Comparison of ENCODE assay signal across 10 cellular contexts in genomic region chr14:24311837-24312615, GRCh38. TPM values are rescaled to one million over a fixed set of nuclear protein-coding genes. Genes with fewer than 3 reads are reported as not detected.
DNase-seq lines count a peak whose midpoint lies in the region; ATAC-seq, FAIRE-seq and TF ChIP-seq lines count a peak whose summit lies in the region.
"Had no signal": no experiment of that assay in that cellular context is flagged by ENCODE, and none has a peak within 500 bp of the region (broad histone marks: within the 10 kb centered on the region; RNA-seq: fewer than 3 reads in every experiment).

No MANE protein-coding gene starts in this region.

- H3K36me3 ChIP-seq in mammary epithelial cell (ENCODE audit: insufficient read depth, low read length) (no peaks in the 10 kb centered on the region), HepG2 (replicated peaks in 1 of 2; ENCODE audit: control insufficient read depth in 1 of 2, insufficient read depth in 2 of 2, low read length in 2 of 2) (0 out of 5 replicates have a peak, but pooled peaks cover under 1 to 1% of the 10 kb centered on the region in 2 experiments), upper lobe of left lung (peaks cover 0 to 11% (median 7%) of the 10 kb centered on the region in 4 donors)

- ATAC-seq in HepG2 (no peak), upper lobe of left lung (ENCODE audit: low FRiP score in 2 of 2) (peak; percentile 3 to 5), GM18502 (IDR thresholded peaks at IDR 0.05; ENCODE audit: poor library complexity, unreplicated experiment) (no peak), HG02798 (IDR thresholded peaks at IDR 0.05; ENCODE audit: poor library complexity, unreplicated experiment) (no peak)

- WGBS in mammary epithelial cell (ENCODE audit: low coverage, missing lambda C conversion rate) = 100% methylated on average over 1 of the region's 1 CpG
- 95% methylated on average over 1 of the region's 1 CpG for WGBS in HepG2 (ENCODE audit: low lambda C conversion rate)
- 89 to 100% methylated on average over 1 of the region's 1 CpG for WGBS in upper lobe of left lung, 2 donors

- H3K27ac ChIP-seq in mammary epithelial cell (ENCODE audit: insufficient read depth, low read depth, low read length) = no peak overlapping the region
- no peak overlapping the region for H3K27ac ChIP-seq in HepG2 (ENCODE audit: extremely low read length, insufficient read depth, low read length)
- peak overlapping the region; percentile 79 to 93 (median 91) for H3K27ac ChIP-seq in upper lobe of left lung

- TF ChIP-seq EP300 in HepG2 (IDR thresholded peaks at IDR 0.05; ENCODE audit: low read depth in 2 of 2, low read length in 2 of 2) (no peak), HepG2 (CRISPR knock-in tag; IDR thresholded peaks at IDR 0.05; ENCODE audit: borderline replicate concordance) (no peak), upper lobe of left lung (IDR thresholded peaks at IDR 0.05) (no peak)

- H3K4me2 ChIP-seq in mammary epithelial cell (ENCODE audit: insufficient read depth, low read depth, low read length) (no peak overlapping the region), HepG2 (ENCODE audit: low read depth, low read length) (no peak overlapping the region)

- in situ Hi-C loops in mammary epithelial cell (cut with MboI; ENCODE audit: low sequenced_read_pairs in 2 of 2) = no loop called here
- in situ Hi-C loops in HepG2 (cut with HindIII; ENCODE audit: extremely low pct_ligation_motif_present, low pct_unique_long_range_greater_than_20kb) = no loop called here

- CTCF ChIA-PET in MCF 10A (lab: Yijun Ruan, JAX) (interaction anchor here (0.6 to 10.0 kb wide), 9 partner anchors 11 to 122 kb away, joined by 3 to 145 read pairs (median 12); partner anchors contain the start of genes CBLN3, DHRS1, KHNYN and NOP9), mammary epithelial cell (lab: Charles Lee; ENCODE audit: low non-redundant PET) (no interaction called here), HepG2 (lab: Yijun Ruan, JAX; ENCODE audit: low intra/inter-chr PET ratio, low total read pairs) (no interaction called here)

- H3K27me3 ChIP-seq in mammary epithelial cell (ENCODE audit: insufficient read depth, low read length) (no peaks in the 10 kb centered on the region), HepG2 (ENCODE audit: control insufficient read depth in 1 of 2, insufficient read depth in 2 of 2, low read length in 2 of 2) (peaks cover 0 to 4% of the 10 kb centered on the region in 2 experiments; a peak in 2 of 5 replicates), upper lobe of left lung (no peaks in the 10 kb centered on the region)

- H3K9me3 ChIP-seq in mammary epithelial cell (replicated peaks; ENCODE audit: insufficient read depth, low read length) (no peaks in the 10 kb centered on the region), HepG2 (ENCODE audit: low read length) (no peaks in the 10 kb centered on the region), upper lobe of left lung (no peaks in the 10 kb centered on the region)

- H4K20me1 ChIP-seq in mammary epithelial cell (ENCODE audit: insufficient read depth, low read length) = no peaks in the 10 kb centered on the region
- no peaks in the 10 kb centered on the region for H4K20me1 ChIP-seq in HepG2 (ENCODE audit: insufficient read depth, low read length)

- H3K36me3 Mint-ChIP-seq in MCF 10A (ENCODE audit: insufficient read depth, unreplicated experiment) = peaks cover 19% of the 10 kb centered on the region
- H3K36me3 Mint-ChIP-seq in activated T-helper 2 cell treated with anti-CD3 and anti-CD28 coated beads, Interferon-gamma antibody, Interleukin-2, Interleukin-4, amounts not matched to agents 10 μg/mL and 5 μg/mL and 100 μg/mL, durations not matched to agents 14 hours and 24 hours and 36 hours (ENCODE audit: low read depth) = peaks cover 53% of the 10 kb centered on the region

- H3K4me3 ChIP-seq in mammary epithelial cell (replicated peaks in 1 of 3; ENCODE audit: insufficient read depth in 1 of 3, low read depth in 2 of 3, low read length in 3 of 3) = no peak overlapping the region
- no peak overlapping the region for H3K4me3 ChIP-seq in HepG2 (replicated peaks in 1 of 3; ENCODE audit: insufficient read depth in 1 of 3, low read depth in 2 of 3, low read length in 3 of 3)
- peak overlapping the region; percentile 29 to 58 (median 51) for H3K4me3 ChIP-seq in upper lobe of left lung

- H3K9me3 Mint-ChIP-seq in MCF 10A (ENCODE audit: unreplicated experiment) = no peaks in the 10 kb centered on the region
- H3K9me3 Mint-ChIP-seq in activated T-helper 2 cell treated with anti-CD3 and anti-CD28 coated beads, Interferon-gamma antibody, Interleukin-2, Interleukin-4, amounts not matched to agents 10 μg/mL and 5 μg/mL and 100 μg/mL, durations not matched to agents 14 hours and 24 hours and 36 hours = no peaks in the 10 kb centered on the region

- peaks cover 5% of the 10 kb centered on the region for H3K79me2 ChIP-seq in mammary epithelial cell (ENCODE audit: insufficient read depth, low read length)
- peaks cover 2% of the 10 kb centered on the region for H3K79me2 ChIP-seq in HepG2 (ENCODE audit: insufficient read depth, low read length)

- no peak overlapping the region for H3K9ac ChIP-seq in mammary epithelial cell (ENCODE audit: insufficient read depth, low read length)
- H3K9ac ChIP-seq in HepG2 (ENCODE audit: insufficient read depth, low read depth, low read length) = no peak overlapping the region

- H3K4me3 Mint-ChIP-seq in MCF 10A (ENCODE audit: unreplicated experiment) = peak overlapping the region; percentile 69
- peak overlapping the region; percentile 81 for H3K4me3 Mint-ChIP-seq in activated T-helper 2 cell treated with anti-CD3 and anti-CD28 coated beads, Interferon-gamma antibody, Interleukin-2, Interleukin-4, amounts not matched to agents 10 μg/mL and 5 μg/mL and 100 μg/mL, durations not matched to agents 14 hours and 24 hours and 36 hours (ENCODE audit: low read depth)

- dilution Hi-C loops in mammary epithelial cell (cut with HindIII; ENCODE audit: low sequenced_read_pairs) = no loop called here

- TF ChIP-seq POLR2A in HepG2 (IDR thresholded peaks at IDR 0.05; ENCODE audit: insufficient read depth in 1 of 2, low read depth in 2 of 2, low read length in 2 of 2) (no peak), upper lobe of left lung (IDR thresholded peaks at IDR 0.05) (no peak)

- no TSS peak for BruUV-seq in MCF 10A (replicated peaks; lab: Mats Ljungman, UMichigan)
- BruUV-seq in mammary epithelial cell (replicated peaks; lab: Mats Ljungman, UMichigan) = no TSS peak
- no TSS peak for BruUV-seq in HepG2 (replicated peaks; lab: Mats Ljungman, UMichigan)

- TF ChIP-seq RAD21 in HepG2 (CRISPR knock-in tag; IDR thresholded peaks at IDR 0.05) = no peak

- TF ChIP-seq CTCF in MCF 10A (IDR thresholded peaks at IDR 0.05; ENCODE audit: unreplicated experiment) (no peak), mammary epithelial cell (conservative IDR thresholded peaks at IDR 0.05 in 1 of 2, IDR thresholded peaks at IDR 0.05 in 1 of 2; ENCODE audit: extremely low read depth in 1 of 2, insufficient read depth in 1 of 2, low read depth in 1 of 2, low read length in 2 of 2) (peak in 1 of 2 donors; percentile 26), HepG2 (CRISPR knock-in tag; IDR thresholded peaks at IDR 0.05) (no peak), upper lobe of left lung (IDR thresholded peaks at IDR 0.05) (peak in 1 of 6 experiments; percentile 13)

- H3K27ac Mint-ChIP-seq in MCF 10A (ENCODE audit: low read depth, unreplicated experiment) = no peak overlapping the region
- H3K27ac Mint-ChIP-seq in activated T-helper 2 cell treated with anti-CD3 and anti-CD28 coated beads, Interferon-gamma antibody, Interleukin-2, Interleukin-4, amounts not matched to agents 10 μg/mL and 5 μg/mL and 100 μg/mL, durations not matched to agents 14 hours and 24 hours and 36 hours = peak overlapping the region; percentile 82

- POLR2A ChIA-PET in MCF 10A (lab: Yijun Ruan, JAX) = interaction anchor here (0.6 to 7.2 kb wide), 9 partner anchors 12 to 125 kb away, joined by 3 to 101 read pairs (median 3); partner anchors contain the start of genes CBLN3, DHRS1, KHNYN and NOP9
- POLR2A ChIA-PET in HepG2 (lab: Yijun Ruan, JAX) = interaction anchor here (1.5 to 24.7 kb wide), 3 partner anchors 13 to 71 kb away, joined by 3 to 850 read pairs (median 213); partner anchors contain the start of genes DHRS1, GMPR2, NEDD8 and NOP9

- H3K4me1 Mint-ChIP-seq in MCF 10A (ENCODE audit: insufficient read depth, unreplicated experiment) = peaks cover 37% of the 10 kb centered on the region
- peaks cover 57% of the 10 kb centered on the region for H3K4me1 Mint-ChIP-seq in activated T-helper 2 cell treated with anti-CD3 and anti-CD28 coated beads, Interferon-gamma antibody, Interleukin-2, Interleukin-4, amounts not matched to agents 10 μg/mL and 5 μg/mL and 100 μg/mL, durations not matched to agents 14 hours and 24 hours and 36 hours (ENCODE audit: low read depth)

- DNase-seq in MCF 10A (ENCODE audit: unreplicated experiment) (peak; percentile 78), mammary epithelial cell (no peak), HepG2 (ENCODE audit: low spot score) (no peak), upper lobe of left lung (no peak), AG08396 (ENCODE audit: low spot score) (no peak)
- no peak for DNase-seq in activated T-helper 2 cell treated with anti-CD3 and anti-CD28 coated beads, Interferon-gamma antibody, Interleukin-2, Interleukin-4, amounts not matched to agents 10 μg/mL and 5 μg/mL and 100 μg/mL, durations not matched to agents 14 hours and 24 hours and 36 hours (ENCODE audit: low spot score)
- DNase-seq: activated CD4-positive, alpha-beta T cell treated with anti-CD3 and anti-CD28 coated beads, Interleukin-2, amount 50 U/mL, for 4 hours; NCI-H2081 had no signal

- no peaks in the 10 kb centered on the region for H3K27me3 Mint-ChIP-seq in MCF 10A (ENCODE audit: insufficient read depth, unreplicated experiment)
- no peaks in the 10 kb centered on the region for H3K27me3 Mint-ChIP-seq in activated T-helper 2 cell treated with anti-CD3 and anti-CD28 coated beads, Interferon-gamma antibody, Interleukin-2, Interleukin-4, amounts not matched to agents 10 μg/mL and 5 μg/mL and 100 μg/mL, durations not matched to agents 14 hours and 24 hours and 36 hours (ENCODE audit: low read depth)

- H2AFZ ChIP-seq in mammary epithelial cell (ENCODE audit: low read depth, low read length) (no peak overlapping the region), HepG2 (ENCODE audit: low read length) (no peak overlapping the region)

- no peak for FAIRE-seq in HepG2 (lab: Jason Lieb, UNC)

- H3K4me1 ChIP-seq in mammary epithelial cell (ENCODE audit: insufficient read depth, low read length) (peaks cover 60% of the 10 kb centered on the region), HepG2 (ENCODE audit: insufficient read depth, low read length) (peaks cover 61% of the 10 kb centered on the region), upper lobe of left lung (peaks cover 79 to 94% (median 86%) of the 10 kb centered on the region in 4 donors)

- intact Hi-C loops in MCF 10A (cut with micrococcal nuclease) (no loop called here), mammary epithelial cell (cut with micrococcal nuclease) (loop anchor here (2.0 kb wide), 1 partner anchor 15 kb away; no protein-coding TSS in a partner anchor), HepG2 (cut with micrococcal nuclease; ENCODE audit: unreplicated experiment) (no loop called here)
- intact Hi-C loops in activated T-helper 2 cell treated with anti-CD3 and anti-CD28 coated beads, Interferon-gamma antibody, Interleukin-2, Interleukin-4, amounts not matched to agents 10 μg/mL and 5 μg/mL and 100 μg/mL, durations not matched to agents 14 hours and 24 hours and 36 hours (cut with micrococcal nuclease) = no loop called here

RNA-seq across cellular contexts. Expression of gene LTB4R, which starts 0.7 kb away (rescaled TPM):
- 15.8 and 19.9 TPM in 2 replicates for total RNA-seq in MCF 10A (2022)
- total RNA-seq in mammary epithelial cell = 10 to 100 TPM in 1 of 2 donors, 1 to 10 TPM in 1; 6.8 to 25.5 TPM
- 9.2 TPM for polyA plus RNA-seq in mammary epithelial cell
- 25.0 TPM for polyA minus RNA-seq in mammary epithelial cell
- 10.7 and 11.9 TPM in 2 replicates for total RNA-seq in activated T-helper 2 cell treated with anti-CD3 and anti-CD28 coated beads, Interferon-gamma antibody, Interleukin-2, Interleukin-4, amounts not matched to agents 10 μg/mL and 5 μg/mL and 100 μg/mL, durations not matched to agents 14 hours and 24 hours and 36 hours
- 1.00 and 3.2 TPM in 2 replicates for total RNA-seq in HepG2 (2016; rRNA removed; fragmentation: Illumina TruSeq; extraction: Trizol)
- total RNA-seq in HepG2 (2016; cell fraction: cytosol; rRNA removed; fragmentation: Illumina TruSeq; extraction: Trizol; ENCODE audit: low read depth) = 0.40 and 0.53 TPM in 2 replicates
- total RNA-seq in HepG2 (2016; cell fraction: insoluble cytoplasmic fraction; rRNA removed; fragmentation: Illumina TruSeq; extraction: Trizol) = 0.25 and 2.9 TPM in 2 replicates
- 0.55 and 0.59 TPM in 2 replicates for total RNA-seq in HepG2 (2016; cell fraction: membrane; rRNA removed; fragmentation: Illumina TruSeq; extraction: Trizol)
- total RNA-seq in HepG2 (2016; cell fraction: nucleus; rRNA removed; fragmentation: Illumina TruSeq; extraction: Trizol) = 4.9 and 6.3 TPM in 2 replicates
- polyA plus RNA-seq in HepG2 (2011; rRNA removed) = 8.2 and 12.4 TPM in 2 replicates
- 1.2 and 1.9 TPM in 2 replicates for polyA plus RNA-seq in HepG2 (2011; cell fraction: cytosol; rRNA removed)
- polyA plus RNA-seq in HepG2 (2011; cell fraction: nucleus; rRNA removed) = 89.0 and 109 TPM in 2 replicates
- 9.0 and 9.1 TPM in 2 replicates for polyA plus RNA-seq in HepG2 (2012)
- 0.10 and 0.24 TPM in 2 replicates for polyA plus RNA-seq in HepG2 (2016; cell fraction: cytosol; fragmentation: Illumina TruSeq; extraction: Trizol; ENCODE audit: low read depth)
- 0.76 and 0.87 TPM in 2 replicates for polyA plus RNA-seq in HepG2 (2016; cell fraction: insoluble cytoplasmic fraction; fragmentation: Illumina TruSeq; extraction: Trizol; ENCODE audit: low read depth)
- 0.37 and 0.90 TPM in 2 replicates for polyA plus RNA-seq in HepG2 (2016; cell fraction: membrane; fragmentation: Illumina TruSeq; extraction: Trizol; ENCODE audit: low read depth)
- polyA plus RNA-seq in HepG2 (2016; cell fraction: nucleus; fragmentation: Illumina TruSeq; extraction: Trizol; ENCODE audit: insufficient read depth, low read depth) = 22.4 and 23.6 TPM in 2 replicates
- 13.2 and 32.8 TPM in 2 replicates for polyA minus RNA-seq in HepG2 (2011; rRNA and poly(A)+ RNA removed; ENCODE audit: low replicate concordance)
- polyA minus RNA-seq in HepG2 (2011; cell fraction: cytosol; rRNA and poly(A)+ RNA removed) = 0.30 and 1.5 TPM in 2 replicates
- polyA minus RNA-seq in HepG2 (2011; cell fraction: nucleus; rRNA and poly(A)+ RNA removed) = 17.3 and 18.9 TPM in 2 replicates
- 10 to 100 TPM; 11.1 to 71.2 (median 17.7) TPM for total RNA-seq in upper lobe of left lung

RNA-seq across cellular contexts. Expression of gene LTB4R2, which starts 2.1 kb away (rescaled TPM):
- 21.7 and 23.8 TPM in 2 replicates for total RNA-seq in MCF 10A (2022)
- 10 to 100 TPM; 17.8 to 33.8 TPM for total RNA-seq in mammary epithelial cell
- polyA plus RNA-seq in mammary epithelial cell = 7.3 TPM
- 2.2 TPM for polyA minus RNA-seq in mammary epithelial cell
- total RNA-seq in activated T-helper 2 cell treated with anti-CD3 and anti-CD28 coated beads, Interferon-gamma antibody, Interleukin-2, Interleukin-4, amounts not matched to agents 10 μg/mL and 5 μg/mL and 100 μg/mL, durations not matched to agents 14 hours and 24 hours and 36 hours = 7.9 and 9.5 TPM in 2 replicates
- 1.4 and 6.9 TPM in 2 replicates for total RNA-seq in HepG2 (2016; rRNA removed; fragmentation: Illumina TruSeq; extraction: Trizol)
- 0.40 and 0.44 TPM in 2 replicates for total RNA-seq in HepG2 (2016; cell fraction: cytosol; rRNA removed; fragmentation: Illumina TruSeq; extraction: Trizol; ENCODE audit: low read depth)
- total RNA-seq in HepG2 (2016; cell fraction: insoluble cytoplasmic fraction; rRNA removed; fragmentation: Illumina TruSeq; extraction: Trizol) = 1.7 and 7.1 TPM in 2 replicates
- total RNA-seq in HepG2 (2016; cell fraction: membrane; rRNA removed; fragmentation: Illumina TruSeq; extraction: Trizol) = 0.93 and 1.2 TPM in 2 replicates
- total RNA-seq in HepG2 (2016; cell fraction: nucleus; rRNA removed; fragmentation: Illumina TruSeq; extraction: Trizol) = 10.5 and 12.4 TPM in 2 replicates
- 3.9 and 6.1 TPM in 2 replicates for polyA plus RNA-seq in HepG2 (2011; rRNA removed)
- polyA plus RNA-seq in HepG2 (2011; cell fraction: cytosol; rRNA removed) = 0.65 and 1.5 TPM in 2 replicates
- 94.5 and 110 TPM in 2 replicates for polyA plus RNA-seq in HepG2 (2011; cell fraction: nucleus; rRNA removed)
- 4.0 and 7.4 TPM in 2 replicates for polyA plus RNA-seq in HepG2 (2012)
- 0.31 and 0.36 TPM in 2 replicates for polyA plus RNA-seq in HepG2 (2016; cell fraction: cytosol; fragmentation: Illumina TruSeq; extraction: Trizol; ENCODE audit: low read depth)
- 1.1 and 1.5 TPM in 2 replicates for polyA plus RNA-seq in HepG2 (2016; cell fraction: insoluble cytoplasmic fraction; fragmentation: Illumina TruSeq; extraction: Trizol; ENCODE audit: low read depth)
- polyA plus RNA-seq in HepG2 (2016; cell fraction: membrane; fragmentation: Illumina TruSeq; extraction: Trizol; ENCODE audit: low read depth) = 0.33 and 0.39 TPM in 2 replicates
- polyA plus RNA-seq in HepG2 (2016; cell fraction: nucleus; fragmentation: Illumina TruSeq; extraction: Trizol; ENCODE audit: insufficient read depth, low read depth) = 19.7 and 20.2 TPM in 2 replicates
- 7.7 and 12.0 TPM in 2 replicates for polyA minus RNA-seq in HepG2 (2011; rRNA and poly(A)+ RNA removed; ENCODE audit: low replicate concordance)
- 1.2 TPM in 2 replicates for polyA minus RNA-seq in HepG2 (2011; cell fraction: cytosol; rRNA and poly(A)+ RNA removed)
- polyA minus RNA-seq in HepG2 (2011; cell fraction: nucleus; rRNA and poly(A)+ RNA removed) = 40.7 and 44.3 TPM in 2 replicates
- total RNA-seq in upper lobe of left lung = 10 to 100 TPM in 4 of 6 donors, 1 to 10 TPM in 2; 6.2 to 49.2 (median 10.9) TPM

RNA-seq across cellular contexts. Expression of gene CIDEB, which starts 4.2 kb away (rescaled TPM):
- total RNA-seq in MCF 10A (2022) (0.52 and 1.3 TPM in 2 replicates), mammary epithelial cell (1 to 10 TPM; 1.3 to 2.1 TPM), HepG2 (2016; rRNA removed; fragmentation: Illumina TruSeq; extraction: Trizol) (22.4 and 35.8 TPM in 2 replicates), upper lobe of left lung (10 to 100 TPM in 5 of 6 donors, 1 to 10 TPM in 1; 9.4 to 14.8 (median 12.8) TPM)
- polyA plus RNA-seq in mammary epithelial cell (3.3 TPM), HepG2 (2011; rRNA removed) (110 and 143 TPM in 2 replicates)
- polyA minus RNA-seq in mammary epithelial cell = 5.4 TPM
- 19.6 and 24.7 TPM in 2 replicates for total RNA-seq in activated T-helper 2 cell treated with anti-CD3 and anti-CD28 coated beads, Interferon-gamma antibody, Interleukin-2, Interleukin-4, amounts not matched to agents 10 μg/mL and 5 μg/mL and 100 μg/mL, durations not matched to agents 14 hours and 24 hours and 36 hours
- total RNA-seq in HepG2 (2016; cell fraction: cytosol; rRNA removed; fragmentation: Illumina TruSeq; extraction: Trizol; ENCODE audit: low read depth) = 7.4 and 8.6 TPM in 2 replicates
- 25.0 and 33.5 TPM in 2 replicates for total RNA-seq in HepG2 (2016; cell fraction: insoluble cytoplasmic fraction; rRNA removed; fragmentation: Illumina TruSeq; extraction: Trizol)
- total RNA-seq in HepG2 (2016; cell fraction: membrane; rRNA removed; fragmentation: Illumina TruSeq; extraction: Trizol) = 10.2 and 11.5 TPM in 2 replicates
- 35.1 and 36.7 TPM in 2 replicates for total RNA-seq in HepG2 (2016; cell fraction: nucleus; rRNA removed; fragmentation: Illumina TruSeq; extraction: Trizol)
- 88.2 and 112 TPM in 2 replicates for polyA plus RNA-seq in HepG2 (2011; cell fraction: cytosol; rRNA removed)
- polyA plus RNA-seq in HepG2 (2011; cell fraction: nucleus; rRNA removed) = 47.6 and 66.7 TPM in 2 replicates
- 94.8 and 120 TPM in 2 replicates for polyA plus RNA-seq in HepG2 (2012)
- 15.9 and 18.8 TPM in 2 replicates for polyA plus RNA-seq in HepG2 (2016; cell fraction: cytosol; fragmentation: Illumina TruSeq; extraction: Trizol; ENCODE audit: low read depth)
- polyA plus RNA-seq in HepG2 (2016; cell fraction: insoluble cytoplasmic fraction; fragmentation: Illumina TruSeq; extraction: Trizol; ENCODE audit: low read depth) = 56.4 and 59.4 TPM in 2 replicates
- polyA plus RNA-seq in HepG2 (2016; cell fraction: membrane; fragmentation: Illumina TruSeq; extraction: Trizol; ENCODE audit: low read depth) = 21.0 and 22.1 TPM in 2 replicates
- polyA plus RNA-seq in HepG2 (2016; cell fraction: nucleus; fragmentation: Illumina TruSeq; extraction: Trizol; ENCODE audit: insufficient read depth, low read depth) = 101 TPM in 2 replicates
- 15.9 and 85.1 TPM in 2 replicates for polyA minus RNA-seq in HepG2 (2011; rRNA and poly(A)+ RNA removed; ENCODE audit: low replicate concordance)
- polyA minus RNA-seq in HepG2 (2011; cell fraction: cytosol; rRNA and poly(A)+ RNA removed) = 34.0 and 49.4 TPM in 2 replicates
- 21.4 and 33.2 TPM in 2 replicates for polyA minus RNA-seq in HepG2 (2011; cell fraction: nucleus; rRNA and poly(A)+ RNA removed)

RNA-seq across cellular contexts. Expression of gene NOP9, which starts 12.4 kb away (rescaled TPM):
- total RNA-seq in MCF 10A (2022) = 29.8 and 31.9 TPM in 2 replicates
- total RNA-seq in mammary epithelial cell = 10 to 100 TPM; 26.7 to 42.8 TPM
- 13.4 TPM for polyA plus RNA-seq in mammary epithelial cell
- 62.6 TPM for polyA minus RNA-seq in mammary epithelial cell
- total RNA-seq in activated T-helper 2 cell treated with anti-CD3 and anti-CD28 coated beads, Interferon-gamma antibody, Interleukin-2, Interleukin-4, amounts not matched to agents 10 μg/mL and 5 μg/mL and 100 μg/mL, durations not matched to agents 14 hours and 24 hours and 36 hours = 39.7 and 42.0 TPM in 2 replicates
- 61.6 and 64.5 TPM in 2 replicates for total RNA-seq in HepG2 (2016; rRNA removed; fragmentation: Illumina TruSeq; extraction: Trizol)
- 2.7 and 3.4 TPM in 2 replicates for total RNA-seq in HepG2 (2016; cell fraction: cytosol; rRNA removed; fragmentation: Illumina TruSeq; extraction: Trizol; ENCODE audit: low read depth)
- 58.5 and 62.7 TPM in 2 replicates for total RNA-seq in HepG2 (2016; cell fraction: insoluble cytoplasmic fraction; rRNA removed; fragmentation: Illumina TruSeq; extraction: Trizol)
- total RNA-seq in HepG2 (2016; cell fraction: membrane; rRNA removed; fragmentation: Illumina TruSeq; extraction: Trizol) = 11.3 and 12.5 TPM in 2 replicates
- 38.6 and 43.3 TPM in 2 replicates for total RNA-seq in HepG2 (2016; cell fraction: nucleus; rRNA removed; fragmentation: Illumina TruSeq; extraction: Trizol)
- 24.5 and 33.8 TPM in 2 replicates for polyA plus RNA-seq in HepG2 (2011; rRNA removed)
- polyA plus RNA-seq in HepG2 (2011; cell fraction: cytosol; rRNA removed) = 19.8 and 21.2 TPM in 2 replicates
- 82.1 and 94.5 TPM in 2 replicates for polyA plus RNA-seq in HepG2 (2011; cell fraction: nucleus; rRNA removed)
- polyA plus RNA-seq in HepG2 (2012) = 28.7 and 29.6 TPM in 2 replicates
- polyA plus RNA-seq in HepG2 (2016; cell fraction: cytosol; fragmentation: Illumina TruSeq; extraction: Trizol; ENCODE audit: low read depth) = 1.9 and 2.1 TPM in 2 replicates
- polyA plus RNA-seq in HepG2 (2016; cell fraction: insoluble cytoplasmic fraction; fragmentation: Illumina TruSeq; extraction: Trizol; ENCODE audit: low read depth) = 38.5 and 40.4 TPM in 2 replicates
- polyA plus RNA-seq in HepG2 (2016; cell fraction: membrane; fragmentation: Illumina TruSeq; extraction: Trizol; ENCODE audit: low read depth) = 3.8 and 5.1 TPM in 2 replicates
- 39.2 and 41.4 TPM in 2 replicates for polyA plus RNA-seq in HepG2 (2016; cell fraction: nucleus; fragmentation: Illumina TruSeq; extraction: Trizol; ENCODE audit: insufficient read depth, low read depth)
- polyA minus RNA-seq in HepG2 (2011; rRNA and poly(A)+ RNA removed; ENCODE audit: low replicate concordance) = 80.1 and 104 TPM in 2 replicates
- polyA minus RNA-seq in HepG2 (2011; cell fraction: cytosol; rRNA and poly(A)+ RNA removed) = 32.3 and 42.1 TPM in 2 replicates
- 65.5 and 77.8 TPM in 2 replicates for polyA minus RNA-seq in HepG2 (2011; cell fraction: nucleus; rRNA and poly(A)+ RNA removed)
- total RNA-seq in upper lobe of left lung = 10 to 100 TPM; 13.3 to 31.4 (median 22.6) TPM

RNA-seq across cellular contexts. Expression of gene DHRS1, which starts 12.4 kb away (rescaled TPM):
- total RNA-seq in MCF 10A (2022) = 29.2 and 29.7 TPM in 2 replicates
- total RNA-seq in mammary epithelial cell = 10 to 100 TPM; 19.2 to 84.8 TPM
- 85.0 TPM for polyA plus RNA-seq in mammary epithelial cell
- 36.0 TPM for polyA minus RNA-seq in mammary epithelial cell
- total RNA-seq in activated T-helper 2 cell treated with anti-CD3 and anti-CD28 coated beads, Interferon-gamma antibody, Interleukin-2, Interleukin-4, amounts not matched to agents 10 μg/mL and 5 μg/mL and 100 μg/mL, durations not matched to agents 14 hours and 24 hours and 36 hours = 9.7 and 10.4 TPM in 2 replicates
- 46.3 and 60.8 TPM in 2 replicates for total RNA-seq in HepG2 (2016; rRNA removed; fragmentation: Illumina TruSeq; extraction: Trizol)
- total RNA-seq in HepG2 (2016; cell fraction: cytosol; rRNA removed; fragmentation: Illumina TruSeq; extraction: Trizol; ENCODE audit: low read depth) = 11.6 and 11.9 TPM in 2 replicates
- total RNA-seq in HepG2 (2016; cell fraction: insoluble cytoplasmic fraction; rRNA removed; fragmentation: Illumina TruSeq; extraction: Trizol) = 42.0 and 55.8 TPM in 2 replicates
- 12.0 and 12.3 TPM in 2 replicates for total RNA-seq in HepG2 (2016; cell fraction: membrane; rRNA removed; fragmentation: Illumina TruSeq; extraction: Trizol)
- 49.1 and 52.1 TPM in 2 replicates for total RNA-seq in HepG2 (2016; cell fraction: nucleus; rRNA removed; fragmentation: Illumina TruSeq; extraction: Trizol)
- polyA plus RNA-seq in HepG2 (2011; rRNA removed) = 49.8 and 52.2 TPM in 2 replicates
- 67.8 and 85.2 TPM in 2 replicates for polyA plus RNA-seq in HepG2 (2011; cell fraction: cytosol; rRNA removed)
- 332 and 353 TPM in 2 replicates for polyA plus RNA-seq in HepG2 (2011; cell fraction: nucleus; rRNA removed)
- polyA plus RNA-seq in HepG2 (2012) = 61.8 and 63.4 TPM in 2 replicates
- 5.3 and 7.0 TPM in 2 replicates for polyA plus RNA-seq in HepG2 (2016; cell fraction: cytosol; fragmentation: Illumina TruSeq; extraction: Trizol; ENCODE audit: low read depth)
- 57.6 and 62.6 TPM in 2 replicates for polyA plus RNA-seq in HepG2 (2016; cell fraction: insoluble cytoplasmic fraction; fragmentation: Illumina TruSeq; extraction: Trizol; ENCODE audit: low read depth)
- polyA plus RNA-seq in HepG2 (2016; cell fraction: membrane; fragmentation: Illumina TruSeq; extraction: Trizol; ENCODE audit: low read depth) = 8.9 and 12.3 TPM in 2 replicates
- 109 and 114 TPM in 2 replicates for polyA plus RNA-seq in HepG2 (2016; cell fraction: nucleus; fragmentation: Illumina TruSeq; extraction: Trizol; ENCODE audit: insufficient read depth, low read depth)
- polyA minus RNA-seq in HepG2 (2011; rRNA and poly(A)+ RNA removed; ENCODE audit: low replicate concordance) = 61.8 and 172 TPM in 2 replicates
- polyA minus RNA-seq in HepG2 (2011; cell fraction: cytosol; rRNA and poly(A)+ RNA removed) = 39.8 and 45.8 TPM in 2 replicates
- 57.2 and 59.4 TPM in 2 replicates for polyA minus RNA-seq in HepG2 (2011; cell fraction: nucleus; rRNA and poly(A)+ RNA removed)
- total RNA-seq in upper lobe of left lung = 10 to 100 TPM; 23.0 to 60.3 (median 32.8) TPM

Comparison
In these comparisons a context has a peak if more than half of its experiments do, and no peak if none do; other contexts are left out.
1. H3K27ac ChIP-seq: peak in upper lobe of left lung (4 of 4); none in mammary epithelial cell (single experiment) and HepG2 (single experiment).
2. H3K4me3 ChIP-seq: peak in upper lobe of left lung (4 of 4); none in mammary epithelial cell (0 of 3) and HepG2 (0 of 3).
3. ATAC-seq: peak in upper lobe of left lung (2 of 2); none in HepG2 (single experiment), GM18502 (single experiment) and HG02798 (single experiment).